In the genomic region with DNA sequence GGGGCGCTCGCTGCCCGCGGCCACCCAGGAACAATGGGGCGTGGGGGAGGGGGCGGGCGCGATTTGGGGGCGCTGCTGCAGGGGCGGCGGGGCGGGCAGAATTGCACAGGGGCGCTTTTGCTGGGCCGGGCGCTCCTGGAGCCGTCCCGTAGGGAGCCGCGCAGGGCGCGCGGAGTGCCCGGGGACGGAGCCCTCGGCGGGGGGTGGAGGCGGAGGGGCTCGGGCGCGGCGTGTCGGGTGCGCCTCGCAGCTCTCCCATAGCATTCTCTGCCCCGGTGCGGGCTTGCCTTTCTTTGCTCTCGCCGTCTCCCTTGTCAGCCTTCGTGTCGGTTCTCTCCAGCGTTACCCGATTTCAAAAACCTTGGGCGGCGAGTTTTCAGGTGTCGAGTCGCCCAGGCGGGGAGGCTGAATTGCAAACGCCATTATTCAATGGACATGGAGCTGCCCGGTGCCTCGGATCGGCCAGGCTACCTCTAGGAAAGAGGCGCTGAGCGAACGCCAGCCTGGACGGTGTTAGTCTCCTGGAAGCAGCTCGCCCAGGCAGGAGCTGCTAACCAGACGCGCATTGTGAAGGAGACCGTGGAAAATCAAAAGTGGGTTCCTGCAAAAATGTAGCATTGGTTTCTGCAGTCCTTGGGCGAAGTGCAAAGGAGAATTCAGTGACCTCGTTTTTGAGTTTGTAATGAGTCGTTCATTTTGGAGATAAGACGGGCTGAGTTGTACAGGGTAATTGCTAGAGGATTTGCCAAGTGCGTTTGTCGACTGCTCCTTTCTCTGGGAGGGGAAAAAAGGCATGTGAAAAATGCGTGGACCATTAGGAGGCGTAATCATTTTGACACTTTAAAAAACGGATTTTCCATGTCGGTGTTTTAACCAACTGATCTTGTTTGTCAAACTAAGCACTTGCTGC, we compare ENCODE assay signal across 8 cellular contexts. TPM values are rescaled to one million over a fixed set of nuclear protein-coding genes. Genes with fewer than 3 reads are reported as not detected.
DNase-seq lines count a peak whose midpoint lies in the region; ATAC-seq and TF ChIP-seq lines count a peak whose summit lies in the region.

No MANE protein-coding gene starts in this region.

- peak overlapping the region; percentile 66 for H3K23ac ChIP-seq in mesendoderm (ENCODE audit: low read length)

- H3K9ac ChIP-seq in Loucy (ENCODE audit: low read depth, low read length, poor library complexity, severe bottlenecking) (peak overlapping the region; percentile 48), endocrine pancreas (ENCODE audit: control insufficient read depth, insufficient read depth, low read length) (peak overlapping the region; percentile 47), mesendoderm (ENCODE audit: low read length) (peak overlapping the region; percentile 97), stomach smooth muscle (ENCODE audit: low read length in 2 of 2) (peak overlapping the region in 1 of 2 donors; percentile 42)

- no peak overlapping the region for H4K5ac ChIP-seq in mesendoderm (ENCODE audit: low read length)

- H2BK120ac ChIP-seq in mesendoderm (ENCODE audit: low read depth, low read length): peak overlapping the region; percentile 93

- peak overlapping the region; percentile 90 for H3K18ac ChIP-seq in mesendoderm (ENCODE audit: low read length)

- ATAC-seq in GM21717 (IDR thresholded peaks at IDR 0.05; ENCODE audit: unreplicated experiment): peak; percentile 24

- H3K27me3 ChIP-seq in Loucy (ENCODE audit: insufficient read depth, low read length, poor library complexity, severe bottlenecking): peaks cover 7% of the 10 kb centered on the region
- H3K27me3 ChIP-seq in endocrine pancreas (ENCODE audit: control insufficient read depth, insufficient read depth, low read length): no peaks in the 10 kb centered on the region
- no peaks in the 10 kb centered on the region for H3K27me3 ChIP-seq in mesendoderm (ENCODE audit: insufficient read depth, low read length, poor library complexity)
- peaks cover 2 to 4% of the 10 kb centered on the region in 2 donors for H3K27me3 ChIP-seq in stomach smooth muscle (ENCODE audit: control insufficient read depth in 1 of 2, insufficient read depth in 2 of 2, low read length in 2 of 2)

- H3K56ac ChIP-seq in mesendoderm (ENCODE audit: low read length): peak overlapping the region; percentile 99

- H3K4me1 ChIP-seq in Loucy (ENCODE audit: insufficient read depth, low read length, poor library complexity, severe bottlenecking): peaks cover 8% of the 10 kb centered on the region
- H3K4me1 ChIP-seq in endocrine pancreas (ENCODE audit: control insufficient read depth, insufficient read depth, low read length): no peaks in the 10 kb centered on the region
- H3K4me1 ChIP-seq in mesendoderm (ENCODE audit: control insufficient read depth, low read depth, low read length): peaks cover 3% of the 10 kb centered on the region
- peaks cover 8% of the 10 kb centered on the region for H3K4me1 ChIP-seq in stomach smooth muscle (ENCODE audit: control insufficient read depth, insufficient read depth, low read length)

- TF ChIP-seq CTCF in Loucy (conservative IDR thresholded peaks at IDR 0.05; ENCODE audit: low read length): peak; percentile 29

- peak overlapping the region; percentile 88 for H2BK5ac ChIP-seq in mesendoderm (ENCODE audit: low read length)

- peak overlapping the region; percentile 80 for H2AFZ ChIP-seq in Loucy (ENCODE audit: low read length)

- no peaks in the 10 kb centered on the region for H3K9me2 ChIP-seq in Loucy (replicated peaks; ENCODE audit: low read depth, low read length)

- no peaks in the 10 kb centered on the region for H3K79me1 ChIP-seq in mesendoderm (ENCODE audit: low read length)

- no peaks in the 10 kb centered on the region for H4K20me1 ChIP-seq in Loucy (ENCODE audit: insufficient read depth, low read length, poor library complexity, severe bottlenecking)

- H4K8ac ChIP-seq in mesendoderm (ENCODE audit: low read depth, low read length): no peak overlapping the region

- H3K4me2 ChIP-seq in Loucy (ENCODE audit: low read depth, low read length, poor library complexity, severe bottlenecking) (peak overlapping the region; percentile 89), mesendoderm (ENCODE audit: low read length) (peak overlapping the region; percentile 69)

- H3K79me2 ChIP-seq in Loucy (ENCODE audit: insufficient read depth, low read length) (no peaks in the 10 kb centered on the region), mesendoderm (ENCODE audit: control insufficient read depth, insufficient read depth, low read length) (peaks cover 47% of the 10 kb centered on the region)

- no peaks in the 10 kb centered on the region for H3F3A ChIP-seq in Loucy (ENCODE audit: low read depth)

- H3K9me3 ChIP-seq in Loucy (ENCODE audit: insufficient read depth, low read depth, low read length) (no peaks in the 10 kb centered on the region), endocrine pancreas (ENCODE audit: control insufficient read depth, low read length) (no peaks in the 10 kb centered on the region), stomach smooth muscle (ENCODE audit: control insufficient read depth in 2 of 2, low read length in 2 of 2) (no peaks in the 10 kb centered on the region)

- H3K27ac ChIP-seq in mesendoderm (ENCODE audit: low read depth, low read length) (peak overlapping the region; percentile 91), stomach smooth muscle (ENCODE audit: low read length) (no peak overlapping the region)

- H3K36me3 ChIP-seq in Loucy (ENCODE audit: insufficient read depth, low read length) (no peaks in the 10 kb centered on the region), endocrine pancreas (ENCODE audit: control insufficient read depth, insufficient read depth, low read length) (no peaks in the 10 kb centered on the region), mesendoderm (ENCODE audit: control insufficient read depth, insufficient read depth, low read length) (no peaks in the 10 kb centered on the region), stomach smooth muscle (ENCODE audit: control insufficient read depth in 2 of 2, insufficient read depth in 2 of 2, low read length in 2 of 2) (no peaks in the 10 kb centered on the region)

- H3K4ac ChIP-seq in mesendoderm (ENCODE audit: low read depth, low read length): peak overlapping the region; percentile 85

- no peak overlapping the region for H2BK15ac ChIP-seq in mesendoderm (replicated peaks; ENCODE audit: low read depth)

- DNase-seq in DMS 273 (lab: John Stamatoyannopoulos, UW; ENCODE audit: unreplicated experiment): peak; percentile 71
- DNase-seq in activated CD4-positive, alpha-beta T cell treated with anti-CD3 and anti-CD28 coated beads, Interleukin-2, amount 50 U/mL, for 4 hours: peak; percentile 6 to 9
- peak; percentile 76 for DNase-seq in mesendoderm
- no peak for DNase-seq in NCI-H446 treated with DMSO at 0.1 percent for 48 hours (lab: John Stamatoyannopoulos, UW)

- no CpG with 5 or more reads among the region's 69 CpGs for WGBS in mesendoderm (ENCODE audit: extremely low coverage, insufficient coverage, low lambda C conversion rate)

- no peak overlapping the region for H2AK5ac ChIP-seq in mesendoderm (ENCODE audit: low read length)

- H3K4me3 ChIP-seq in Loucy (ENCODE audit: low read length, poor library complexity, severe bottlenecking): peak overlapping the region; percentile 71
- H3K4me3 ChIP-seq in endocrine pancreas (ENCODE audit: control insufficient read depth, insufficient read depth, low read length): peak overlapping the region; percentile 73
- H3K4me3 ChIP-seq in mesendoderm (ENCODE audit: low read length): peak overlapping the region; percentile 83
- peak overlapping the region; percentile 69 to 76 for H3K4me3 ChIP-seq in stomach smooth muscle (ENCODE audit: low read length in 2 of 2)

RNA-seq across cellular contexts. Expression of gene CXADR, which starts 0.6 kb away (rescaled TPM):
- 93.6 TPM for polyA plus RNA-seq in mesendoderm (2013, experiment 1 of 2)
- 93.9 TPM for polyA plus RNA-seq in mesendoderm (2013, experiment 2 of 2)
